ENCODE assay signal across 12 cellular contexts in genomic region chr2:189022002-189022401, GRCh38. TPM values are rescaled to one million over a fixed set of nuclear protein-coding genes. Genes with fewer than 3 reads are reported as not detected.
DNase-seq lines count a peak whose midpoint lies in the region; ATAC-seq and TF ChIP-seq lines count a peak whose summit lies in the region.
"Had no signal": no experiment of that assay in that cellular context is flagged by ENCODE, and none has a peak within 500 bp of the region (broad histone marks: within the 10 kb centered on the region; RNA-seq: fewer than 3 reads in every experiment).

No MANE protein-coding gene starts in this region.

- H3K9ac ChIP-seq in mesenchymal stem cell (ENCODE audit: low read length) = peak overlapping the region; percentile 96

- H2AK5ac ChIP-seq in mesenchymal stem cell (ENCODE audit: low read length, severe bottlenecking) = no peak overlapping the region

- H3K36me3 ChIP-seq in GM23338 (ENCODE audit: insufficient read depth) (no peaks in the 10 kb centered on the region), mesenchymal stem cell (ENCODE audit: control insufficient read depth in 1 of 2, insufficient read depth in 2 of 2, low read depth in 1 of 2, low read length in 2 of 2) (no peaks in the 10 kb centered on the region), tibial nerve (no peaks in the 10 kb centered on the region)
- H3K36me3 ChIP-seq: cardiac muscle cell had no signal

- H3K27me3 ChIP-seq in GM23338 (ENCODE audit: insufficient read depth) (no peaks in the 10 kb centered on the region), mesenchymal stem cell (ENCODE audit: control insufficient read depth in 1 of 2, insufficient read depth in 1 of 2, low read length in 2 of 2) (no peaks in the 10 kb centered on the region), tibial nerve (no peaks in the 10 kb centered on the region)
- H3K27me3 ChIP-seq: cardiac muscle cell had no signal

- no peaks in the 10 kb centered on the region; the same call in 2 of the 3 replicates for H3K36me3 Mint-ChIP-seq in GM23338 (ENCODE audit: low read depth)
- no peaks in the 10 kb centered on the region for H3K36me3 Mint-ChIP-seq in activated T-helper 17 cell treated with anti-CD3 and anti-CD28 coated beads, Interleukin-2, amount 50 U/mL, for 72 hours (ENCODE audit: low read depth)
- H3K36me3 Mint-ChIP-seq: memory B cell had no signal

- no peak overlapping the region for H3K4me3 ChIP-seq in GM23338
- no peak overlapping the region for H3K4me3 ChIP-seq in cardiac fibroblast (replicated peaks in 1 of 2; ENCODE audit: low read depth in 2 of 2, low read length in 2 of 2)
- H3K4me3 ChIP-seq in mesenchymal stem cell (ENCODE audit: insufficient read depth in 1 of 2, low read depth in 1 of 2, low read length in 2 of 2) = peak overlapping the region in 1 of 2 experiments; percentile 42
- peak overlapping the region in 1 of 4 donors; percentile 6 for H3K4me3 ChIP-seq in tibial nerve
- H3K4me3 ChIP-seq: cardiac muscle cell had no signal

- no peak overlapping the region for H3K14ac ChIP-seq in mesenchymal stem cell (ENCODE audit: low read length in 2 of 2)

- no peaks in the 10 kb centered on the region for H3K4me1 ChIP-seq in GM23338 (ENCODE audit: insufficient read depth)
- H3K4me1 ChIP-seq in mesenchymal stem cell (ENCODE audit: control insufficient read depth, insufficient read depth, low read depth, low read length) = no peaks in the 10 kb centered on the region
- peaks cover 0 to 22% (median 0%) of the 10 kb centered on the region in 4 donors for H3K4me1 ChIP-seq in tibial nerve

- H4K8ac ChIP-seq in mesenchymal stem cell (ENCODE audit: low read length) = no peak overlapping the region

- H3K79me1 ChIP-seq in mesenchymal stem cell (replicated peaks; ENCODE audit: low read length, poor library complexity, severe bottlenecking) = no peaks in the 10 kb centered on the region

- H3K9me2 ChIP-seq in GM23338 (ENCODE audit: insufficient read depth) = no peaks in the 10 kb centered on the region

- H3K23ac ChIP-seq in mesenchymal stem cell (ENCODE audit: low read length in 2 of 2) = no peak overlapping the region

- peak in 1 of 2 donors; percentile 45 for TF ChIP-seq EP300 in tibial nerve (IDR thresholded peaks at IDR 0.05)

- no peak overlapping the region for H2BK5ac ChIP-seq in mesenchymal stem cell (ENCODE audit: low read depth, low read length, poor library complexity, severe bottlenecking)

- no peaks in the 10 kb centered on the region for H3K4me1 Mint-ChIP-seq in GM23338
- H3K4me1 Mint-ChIP-seq in activated T-helper 17 cell treated with anti-CD3 and anti-CD28 coated beads, Interleukin-2, amount 50 U/mL, for 72 hours = no peaks in the 10 kb centered on the region
- H3K4me1 Mint-ChIP-seq: memory B cell had no signal

- no peaks in the 10 kb centered on the region for H3K9me3 ChIP-seq in mesenchymal stem cell (ENCODE audit: control insufficient read depth, low read length)
- H3K9me3 ChIP-seq in tibial nerve = no peaks in the 10 kb centered on the region

- no peak for ATAC-seq in GM23338
- ATAC-seq in left lobe of liver = no peak
- no peak for ATAC-seq in activated T-helper 17 cell treated with anti-CD3 and anti-CD28 coated beads, Interleukin-2, amount 50 U/mL, for 72 hours (replicated peaks)
- no peak for ATAC-seq in HG03469 (IDR thresholded peaks at IDR 0.05; ENCODE audit: unreplicated experiment)
- ATAC-seq in HG03342 (IDR thresholded peaks at IDR 0.05; ENCODE audit: unreplicated experiment) = no peak

- H3K4me2 ChIP-seq in GM23338 (no peak overlapping the region), mesenchymal stem cell (ENCODE audit: low read length, poor library complexity, severe bottlenecking) (no peak overlapping the region)

- no peak for TF ChIP-seq POLR2A in tibial nerve (IDR thresholded peaks at IDR 0.05)

- 78% methylated on average over 8 of the region's 8 CpGs for WGBS in mesenchymal stem cell
- WGBS in tibial nerve, 2 donors = 47 to 48% methylated on average over 8 of the region's 8 CpGs

- H3K27ac ChIP-seq in GM23338 (ENCODE audit: low read depth) = no peak overlapping the region
- no peak overlapping the region for H3K27ac ChIP-seq in mesenchymal stem cell (ENCODE audit: low read length, poor library complexity, severe bottlenecking)
- H3K27ac ChIP-seq in tibial nerve = peak overlapping the region in 3 of 4 donors; percentile 34 to 75 (median 65)
- H3K27ac ChIP-seq: cardiac muscle cell had no signal

- DNase-seq in GM23338 (ENCODE audit: low spot score) = no peak
- peak; percentile 94 to 96 for DNase-seq in cardiac fibroblast (ENCODE audit: low read depth in 2 of 2)
- peak; percentile 82 for DNase-seq in mesenchymal stem cell
- peak in 1 of 2 donors; percentile 47 for DNase-seq in tibial nerve (ENCODE audit: low spot score in 2 of 2)
- DNase-seq in left lobe of liver (ENCODE audit: low spot score) = no peak
- DNase-seq: NCI-H1436 had no signal

- no peaks in the 10 kb centered on the region for H4K20me1 ChIP-seq in GM23338 (replicated peaks; ENCODE audit: insufficient read depth)

- no peak overlapping the region for H3K4ac ChIP-seq in mesenchymal stem cell (ENCODE audit: low read depth in 1 of 2, low read length in 2 of 2)

- H3K79me2 ChIP-seq in GM23338 (replicated peaks; ENCODE audit: insufficient read depth) = no peaks in the 10 kb centered on the region

- no peak overlapping the region for H2BK15ac ChIP-seq in mesenchymal stem cell (ENCODE audit: low read depth, poor library complexity, severe bottlenecking)

- TF ChIP-seq CTCF in GM23338 (conservative IDR thresholded peaks at IDR 0.05; ENCODE audit: low read depth in 2 of 2) (no peak), cardiac fibroblast (IDR thresholded peaks at IDR 0.05; ENCODE audit: low read depth, low read length) (no peak), tibial nerve (IDR thresholded peaks at IDR 0.05) (no peak)

- H2BK120ac ChIP-seq in mesenchymal stem cell (ENCODE audit: low read depth, low read length) = no peak overlapping the region

- H3K27me3 Mint-ChIP-seq in GM23338 (ENCODE audit: insufficient read depth, low read depth, poor library complexity) = no peaks in the 10 kb centered on the region
- peaks cover 9% of the 10 kb centered on the region for H3K27me3 Mint-ChIP-seq in activated T-helper 17 cell treated with anti-CD3 and anti-CD28 coated beads, Interleukin-2, amount 50 U/mL, for 72 hours
- H3K27me3 Mint-ChIP-seq: memory B cell had no signal

- no peak overlapping the region for H2BK12ac ChIP-seq in mesenchymal stem cell (ENCODE audit: low read length in 2 of 2)

- H4K91ac ChIP-seq in mesenchymal stem cell (ENCODE audit: low read length) = no peak overlapping the region

- H3K18ac ChIP-seq in mesenchymal stem cell (ENCODE audit: low read depth in 1 of 2, low read length in 2 of 2) = peak overlapping the region in 1 of 2 experiments; percentile 19

- H3K9me3 Mint-ChIP-seq in GM23338 = no peaks in the 10 kb centered on the region
- no peaks in the 10 kb centered on the region for H3K9me3 Mint-ChIP-seq in activated T-helper 17 cell treated with anti-CD3 and anti-CD28 coated beads, Interleukin-2, amount 50 U/mL, for 72 hours
- H3K9me3 Mint-ChIP-seq: memory B cell; T-helper 2 cell treated with Interferon-gamma antibody and Interleukin-4, amounts not matched to agents 5 μg/mL and 100 μg/mL, for 36 hours had no signal

- no peaks in the 10 kb centered on the region for H3F3A ChIP-seq in GM23338 (replicated peaks; ENCODE audit: low read depth)

- H2AFZ ChIP-seq in GM23338 = no peak overlapping the region
- no peak overlapping the region for H2AFZ ChIP-seq in mesenchymal stem cell (ENCODE audit: low read depth, low read length)

- H3K27ac Mint-ChIP-seq in GM23338 = peak overlapping the region; percentile 30; the same call in 1 of the 2 replicates
- no peak overlapping the region for H3K27ac Mint-ChIP-seq in activated T-helper 17 cell treated with anti-CD3 and anti-CD28 coated beads, Interleukin-2, amount 50 U/mL, for 72 hours
- H3K27ac Mint-ChIP-seq: memory B cell; T-helper 2 cell treated with Interferon-gamma antibody and Interleukin-4, amounts not matched to agents 5 μg/mL and 100 μg/mL, for 36 hours had no signal

- H3K4me3 Mint-ChIP-seq in GM23338 = no peak overlapping the region
- H3K4me3 Mint-ChIP-seq in activated T-helper 17 cell treated with anti-CD3 and anti-CD28 coated beads, Interleukin-2, amount 50 U/mL, for 72 hours = no peak overlapping the region
- H3K4me3 Mint-ChIP-seq: memory B cell; T-helper 2 cell treated with Interferon-gamma antibody and Interleukin-4, amounts not matched to agents 5 μg/mL and 100 μg/mL, for 36 hours had no signal

TF ChIP-seq in GM23338, 12 proteins besides CTCF, POLR2A, EP300 and RAD21 (continues in another document):
- no peak for TF ChIP-seq NANOG (IDR thresholded peaks at IDR 0.05; ENCODE audit: borderline replicate concordance)

RNA-seq across cellular contexts. Expression of gene COL3A1, which starts 47.8 kb away (rescaled TPM):
- 0.17 TPM in 1 of 2 replicates, not detected in the other for total RNA-seq in GM23338 (2014; rRNA removed; shearing (Covaris generic))
- 0.31 TPM in 2 replicates for polyA plus RNA-seq in GM23338 (2016; fragmentation: Nextera tagmentation; extraction: Ambion mirVana)
- polyA plus RNA-seq in mesenchymal stem cell (2013, experiment 1 of 2) = 3,787 TPM
- 4,096 TPM for polyA plus RNA-seq in mesenchymal stem cell (2013, experiment 2 of 2)
- total RNA-seq in tibial nerve (100 to 1,000 TPM in 2 of 4 donors, 10 to 100 TPM in 2; 77.1 to 205 (median 115) TPM), left lobe of liver (21.6 TPM)
- total RNA-seq in activated T-helper 17 cell treated with anti-CD3 and anti-CD28 coated beads, Interleukin-2, amount 50 U/mL, for 72 hours = under 1 TPM in 1 of 2 donors, not detected in 1; 0.64 TPM

Comparison
In these comparisons a context has a peak if more than half of its experiments do, and no peak if none do; other contexts are left out.
1. DNase-seq: peak in cardiac fibroblast (2 of 2) and mesenchymal stem cell (single experiment); none in GM23338 (single experiment) and left lobe of liver (single experiment).
2. H3K27ac ChIP-seq: peak in tibial nerve (3 of 4); none in GM23338 (single experiment) and mesenchymal stem cell (single experiment).
3. RNA of gene COL3A1, which starts 47.8 kb away (total RNA-seq): 77.1 to 205 TPM in tibial nerve and 21.6 TPM in left lobe of liver (single experiment); 0.64 TPM in activated T-helper 17 cell treated with anti-CD3 and anti-CD28 coated beads, Interleukin-2, amount 50 U/mL, for 72 hours and 0.17 TPM in GM23338; every median in the first group is over 10 times any median in the second.